11 cellular contexts compared by ENCODE assay signal in genomic region chr1:31926846-31927660, GRCh38. TPM values are rescaled to one million over a fixed set of nuclear protein-coding genes. Genes with fewer than 3 reads are reported as not detected.
A peak's percentile ranks its signal among the peaks of the same experiment; 100 is the strongest.
DNase-seq lines count a peak whose midpoint lies in the region; ATAC-seq, FAIRE-seq and TF ChIP-seq lines count a peak whose summit lies in the region.
"Had no signal": no experiment of that assay in that cellular context is flagged by ENCODE, and none has a peak within 500 bp of the region (broad histone marks: within the 10 kb centered on the region; RNA-seq: fewer than 3 reads in every experiment).

No MANE protein-coding gene starts in this region.

- no peak for TF ChIP-seq EP300 in stomach (IDR thresholded peaks at IDR 0.05)

- no peaks in the 10 kb centered on the region for H3K27me3 Mint-ChIP-seq in activated CD4-positive, alpha-beta T cell treated with anti-CD3 and anti-CD28 coated beads, Interleukin-2, amount 10 ng/mL, durations not matched to agents 24 days and 14 days

- no peak for FAIRE-seq in kidney (lab: Jason Lieb, UNC)
- FAIRE-seq: urothelium cell line had no signal

- H3K4me1 Mint-ChIP-seq in activated CD4-positive, alpha-beta T cell treated with anti-CD3 and anti-CD28 coated beads, Interleukin-2, amount 10 ng/mL, durations not matched to agents 24 days and 14 days: peaks cover 66% of the 10 kb centered on the region

- peak overlapping the region; percentile 74 for H3K4me3 Mint-ChIP-seq in activated CD4-positive, alpha-beta T cell treated with anti-CD3 and anti-CD28 coated beads, Interleukin-2, amount 10 ng/mL, durations not matched to agents 24 days and 14 days

- no peak for DNase-seq in activated CD4-positive, alpha-beta T cell treated with anti-CD3 and anti-CD28 coated beads, Interleukin-2, amount 10 ng/mL, durations not matched to agents 24 days and 14 days
- DNase-seq in activated CD4-positive, alpha-beta T cell treated with anti-CD3 and anti-CD28 coated beads, Interleukin-2, amount 50 U/mL, for 4 hours: no peak
- peak; percentile 68 for DNase-seq in NCI-H345 treated with DMSO at 0.1 percent for 48 hours (lab: John Stamatoyannopoulos, UW; ENCODE audit: unreplicated experiment)
- DNase-seq in effector memory CD4-positive, alpha-beta T cell: no peak
- DNase-seq in stomach: no peak
- DNase-seq in NCI-H510A treated with DMSO at 0.1 percent for 48 hours (lab: John Stamatoyannopoulos, UW): no peak
- DNase-seq in kidney: no peak
- DNase-seq: adrenal gland had no signal

- no peak for TF ChIP-seq POLR2A in stomach (IDR thresholded peaks at IDR 0.05)

- peaks cover 49% of the 10 kb centered on the region for H3K4me1 ChIP-seq in effector memory CD4-positive, alpha-beta T cell (ENCODE audit: control insufficient read depth, insufficient read depth, low read length, poor library complexity, severe bottlenecking)
- peaks cover 82 to 100% (median 93%) of the 10 kb centered on the region in 4 donors for H3K4me1 ChIP-seq in stomach
- peaks cover 10 to 13% of the 10 kb centered on the region in 2 donors for H3K4me1 ChIP-seq in kidney (ENCODE audit: control insufficient read depth in 1 of 2, insufficient read depth in 1 of 2, low read depth in 1 of 2, low read length in 2 of 2)

- WGBS in stomach, 5 donors: 40 to 66% (median 59%) methylated on average over 8 of the region's 8 CpGs

- no peak for ATAC-seq in HG02642 (IDR thresholded peaks at IDR 0.05; ENCODE audit: poor library complexity, unreplicated experiment)

- H3K9me3 ChIP-seq in effector memory CD4-positive, alpha-beta T cell (ENCODE audit: control insufficient read depth, low read length): no peaks in the 10 kb centered on the region
- no peaks in the 10 kb centered on the region for H3K9me3 ChIP-seq in stomach
- H3K9me3 ChIP-seq in kidney (ENCODE audit: control insufficient read depth in 1 of 2, low read length in 2 of 2): no peaks in the 10 kb centered on the region
- H3K9me3 ChIP-seq: adrenal gland had no signal

- intact Hi-C loops in activated CD4-positive, alpha-beta T cell treated with anti-CD3 and anti-CD28 coated beads, Interleukin-2, amount 10 ng/mL, durations not matched to agents 24 days and 14 days (cut with micrococcal nuclease): loop anchor here (1.0 kb wide), 2 partner anchors 16 to 29 kb away; no protein-coding TSS in a partner anchor
- intact Hi-C loops in stomach (cut with DNase I; ENCODE audit: low total_unique reads): no loop called here
- intact Hi-C loops in kidney (cut with DNase I): no loop called here

- no peaks in the 10 kb centered on the region for H3K36me3 ChIP-seq in effector memory CD4-positive, alpha-beta T cell (ENCODE audit: control insufficient read depth, insufficient read depth, low read length)
- no peaks in the 10 kb centered on the region for H3K36me3 ChIP-seq in stomach
- H3K36me3 ChIP-seq in kidney (ENCODE audit: control insufficient read depth in 1 of 2, insufficient read depth in 2 of 2, low read length in 2 of 2): no peaks in the 10 kb centered on the region
- H3K36me3 ChIP-seq: adrenal gland had no signal

- H3K27me3 ChIP-seq in effector memory CD4-positive, alpha-beta T cell (replicated peaks; ENCODE audit: control insufficient read depth, insufficient read depth, low read length, poor library complexity, severe bottlenecking): no peaks in the 10 kb centered on the region
- no peaks in the 10 kb centered on the region for H3K27me3 ChIP-seq in stomach
- H3K27me3 ChIP-seq: adrenal gland had no signal

- peaks cover 25% of the 10 kb centered on the region for H3K36me3 Mint-ChIP-seq in activated CD4-positive, alpha-beta T cell treated with anti-CD3 and anti-CD28 coated beads, Interleukin-2, amount 10 ng/mL, durations not matched to agents 24 days and 14 days (ENCODE audit: low read depth)

- TF ChIP-seq CTCF in stomach (IDR thresholded peaks at IDR 0.05) (no peak), kidney (IDR thresholded peaks at IDR 0.05; ENCODE audit: borderline replicate concordance, extremely low read depth, insufficient read depth) (no peak)

- no peak overlapping the region for H3K9ac ChIP-seq in kidney (ENCODE audit: low read length in 2 of 2)

- peak overlapping the region; percentile 39 for H3K27ac ChIP-seq in effector memory CD4-positive, alpha-beta T cell (ENCODE audit: insufficient read depth, low read length, poor library complexity, severe bottlenecking)
- H3K27ac ChIP-seq in stomach (peak overlapping the region; percentile 5 to 99 (median 52)), kidney (ENCODE audit: low read depth in 2 of 2, low read length in 2 of 2) (no peak overlapping the region)
- H3K27ac ChIP-seq: adrenal gland, RWPE1 had no signal

- H3K9me3 Mint-ChIP-seq in activated CD4-positive, alpha-beta T cell treated with anti-CD3 and anti-CD28 coated beads, Interleukin-2, amount 10 ng/mL, durations not matched to agents 24 days and 14 days: no peaks in the 10 kb centered on the region

- H3K4me3 ChIP-seq in effector memory CD4-positive, alpha-beta T cell (ENCODE audit: insufficient read depth, low read depth, low read length, poor library complexity, severe bottlenecking): no peak overlapping the region
- H3K4me3 ChIP-seq in stomach (peak overlapping the region in 1 of 4 donors; percentile 3), kidney (ENCODE audit: low read length in 2 of 2) (no peak overlapping the region)
- H3K4me3 ChIP-seq: adrenal gland had no signal

- peak overlapping the region; percentile 81 for H3K27ac Mint-ChIP-seq in activated CD4-positive, alpha-beta T cell treated with anti-CD3 and anti-CD28 coated beads, Interleukin-2, amount 10 ng/mL, durations not matched to agents 24 days and 14 days

RNA-seq across cellular contexts. Expression of gene PTP4A2, which starts 11.1 kb away (rescaled TPM):
- total RNA-seq in activated CD4-positive, alpha-beta T cell treated with anti-CD3 and anti-CD28 coated beads, Interleukin-2, amount 10 ng/mL, durations not matched to agents 24 days and 14 days: 363 and 390 TPM in 2 replicates
- total RNA-seq in stomach (100 to 1,000 TPM in 3 of 5 donors, 10 to 100 TPM in 2; 81.7 to 330 (median 218) TPM), kidney (236 TPM)
- polyA plus RNA-seq in stomach (100 to 1,000 TPM in 2 of 3 donors, 10 to 100 TPM in 1; 78.6 to 182 (median 153) TPM), kidney (ENCODE audit: insufficient read depth, low read depth, low replicate concordance) (130 TPM)

Comparison
In these comparisons a context has a peak if more than half of its experiments do, and no peak if none do; other contexts are left out.
1. H3K27ac ChIP-seq: peak in effector memory CD4-positive, alpha-beta T cell (single experiment) and stomach (5 of 5); none in kidney (0 of 2).